ENCODE assay signal across 20 cellular contexts in genomic region chr2:113098061-113098460, GRCh38. TPM values are rescaled to one million over a fixed set of nuclear protein-coding genes. Genes with fewer than 3 reads are reported as not detected.
DNase-seq lines count a peak whose midpoint lies in the region; ATAC-seq, FAIRE-seq and TF ChIP-seq lines count a peak whose summit lies in the region.
"Had no signal": no experiment of that assay in that cellular context is flagged by ENCODE, and none has a peak within 500 bp of the region (broad histone marks: within the 10 kb centered on the region; RNA-seq: fewer than 3 reads in every experiment).

No MANE protein-coding gene starts in this region.

- H3K36me3 Mint-ChIP-seq in CD4-positive, alpha-beta T cell (ENCODE audit: low read depth) = no peaks in the 10 kb centered on the region
- peaks cover 2% of the 10 kb centered on the region for H3K36me3 Mint-ChIP-seq in IgD-negative memory B cell
- peaks cover 1% of the 10 kb centered on the region for H3K36me3 Mint-ChIP-seq in central memory CD8-positive, alpha-beta T cell (ENCODE audit: insufficient read depth)

- H3K4me1 Mint-ChIP-seq in CD4-positive, alpha-beta T cell (ENCODE audit: low read depth) = peaks cover 10% of the 10 kb centered on the region
- H3K4me1 Mint-ChIP-seq in IgD-negative memory B cell = peaks cover 9 to 10% (median 9%) of the 10 kb centered on the region in 3 donors
- H3K4me1 Mint-ChIP-seq in central memory CD8-positive, alpha-beta T cell = peaks cover 10% of the 10 kb centered on the region
- H3K4me1 Mint-ChIP-seq: GM23338 had no signal

- no peak for FAIRE-seq in urothelium cell line (lab: Jason Lieb, UNC)
- FAIRE-seq: G401.6, keratinocyte had no signal

- POLR2A ChIA-PET in CD4-positive, alpha-beta T cell (lab: Charles Lee) = interaction anchor here (1.0 to 1.5 kb wide), 2 partner anchors 76 to 113 kb away, joined by 3 read pairs; no protein-coding TSS in a partner anchor

- H3K4me3 Mint-ChIP-seq in CD4-positive, alpha-beta T cell = peak overlapping the region; percentile 36
- peak overlapping the region; percentile 31 to 80 (median 69) for H3K4me3 Mint-ChIP-seq in IgD-negative memory B cell
- peak overlapping the region; percentile 64 for H3K4me3 Mint-ChIP-seq in central memory CD8-positive, alpha-beta T cell
- H3K4me3 Mint-ChIP-seq: GM23338 had no signal

- no peak overlapping the region for H3K27ac Mint-ChIP-seq in CD4-positive, alpha-beta T cell
- peak overlapping the region; percentile 11 to 86 (median 68) for H3K27ac Mint-ChIP-seq in IgD-negative memory B cell
- peak overlapping the region; percentile 85 for H3K27ac Mint-ChIP-seq in central memory CD8-positive, alpha-beta T cell (ENCODE audit: low read depth)
- H3K27ac Mint-ChIP-seq: GM23338 had no signal

- no peak overlapping the region for H3K27ac ChIP-seq in CD4-positive, alpha-beta T cell (ENCODE audit: low read depth, low read length)
- H3K27ac ChIP-seq: ascending aorta had no signal

- CTCF ChIA-PET in CD4-positive, alpha-beta T cell (lab: Charles Lee) = interaction anchor here (1.3 kb wide), 1 partner anchor 18 kb away, joined by 5 read pairs; no protein-coding TSS in a partner anchor

- H3K27me3 Mint-ChIP-seq in CD4-positive, alpha-beta T cell = no peaks in the 10 kb centered on the region
- peaks cover 4% of the 10 kb centered on the region for H3K27me3 Mint-ChIP-seq in IgD-negative memory B cell
- H3K27me3 Mint-ChIP-seq in central memory CD8-positive, alpha-beta T cell = peaks cover 10% of the 10 kb centered on the region

- intact Hi-C loops in CD4-positive, alpha-beta T cell (cut with DNase I, micrococcal nuclease) = no loop called here

- no peak for TF ChIP-seq CTCF in CD4-positive, alpha-beta T cell (IDR thresholded peaks at IDR 0.05)

- peak; percentile 32 for ATAC-seq in CD4-positive, alpha-beta T cell (ENCODE audit: poor library complexity)
- peak; percentile 67 for ATAC-seq in GM18867 (IDR thresholded peaks at IDR 0.05; ENCODE audit: unreplicated experiment)
- ATAC-seq in central memory CD8-positive, alpha-beta T cell (replicated peaks; ENCODE audit: extremely low read depth, poor library complexity, severe bottlenecking) = no peak
- ATAC-seq: GM23338, right cardiac atrium had no signal

- H3K27me3 ChIP-seq in CD4-positive, alpha-beta T cell (ENCODE audit: control insufficient read depth, insufficient read depth, low read length) = no peaks in the 10 kb centered on the region
- H3K27me3 ChIP-seq: ascending aorta; BLaER1 treated with 17β-estradiol and CSF1 and Interleukin-3, amounts not matched to agents 10 nM and 100 nM had no signal

- peaks cover 7% of the 10 kb centered on the region for H3K9me3 Mint-ChIP-seq in CD4-positive, alpha-beta T cell
- peaks cover 2 to 12% (median 9%) of the 10 kb centered on the region in 3 donors for H3K9me3 Mint-ChIP-seq in IgD-negative memory B cell
- H3K9me3 Mint-ChIP-seq in central memory CD8-positive, alpha-beta T cell = no peaks in the 10 kb centered on the region

- no peaks in the 10 kb centered on the region for H3K9me3 ChIP-seq in CD4-positive, alpha-beta T cell (ENCODE audit: control insufficient read depth, low read length)
- H3K9me3 ChIP-seq: ascending aorta had no signal

- DNase-seq in CD4-positive, alpha-beta T cell = no peak
- no peak for DNase-seq in central memory CD8-positive, alpha-beta T cell (ENCODE audit: low spot score in 2 of 2)
- DNase-seq in urothelium cell line (ENCODE audit: low spot score) = no peak
- no peak for DNase-seq in cerebellum (ENCODE audit: low spot score)
- no peak for DNase-seq in mucosa of gallbladder (ENCODE audit: low spot score)
- no peak for DNase-seq in SKM-1 treated with dmso at 0.1 percent for 144 hours (lab: John Stamatoyannopoulos, UW; ENCODE audit: unreplicated experiment)
- DNase-seq: activated CD4-positive, alpha-beta T cell treated with anti-CD3 and anti-CD28 coated beads, Interleukin-2, amount 50 U/mL, for 4 hours; effector CD4-positive, alpha-beta T cell; NCI-H345; right cardiac atrium had no signal

RNA-seq across cellular contexts. Expression of gene IL1RN, which starts 29.3 kb away (rescaled TPM):
- total RNA-seq in CD4-positive, alpha-beta T cell = under 1 TPM; 0.31 to 0.58 TPM
- not detected for polyA plus RNA-seq in IgD-negative memory B cell
- total RNA-seq in cerebellum = not detected
- 32.4 TPM for total RNA-seq in mucosa of gallbladder
- total RNA-seq: ascending aorta, GM23338, HT1080, myocyte had no signal
- polyA plus RNA-seq: GM23338 had no signal

RNA-seq across cellular contexts. Expression of gene IL1F10, which starts 30.3 kb away (rescaled TPM):
- not detected for total RNA-seq in CD4-positive, alpha-beta T cell
- not detected for polyA plus RNA-seq in IgD-negative memory B cell
- total RNA-seq in cerebellum (not detected), mucosa of gallbladder (not detected)
- total RNA-seq: ascending aorta, GM23338, HT1080, myocyte, right cardiac atrium, subcutaneous adipose tissue had no signal
- polyA plus RNA-seq: GM23338, right cardiac atrium had no signal

RNA-seq across cellular contexts. Expression of gene IL36RN, which starts 39.1 kb away (rescaled TPM):
- not detected for total RNA-seq in CD4-positive, alpha-beta T cell
- not detected for polyA plus RNA-seq in IgD-negative memory B cell
- not detected for total RNA-seq in cerebellum
- total RNA-seq in mucosa of gallbladder = not detected
- total RNA-seq: ascending aorta, GM23338, HT1080, myocyte, right cardiac atrium, subcutaneous adipose tissue had no signal
- polyA plus RNA-seq: GM23338, right cardiac atrium had no signal

RNA-seq across cellular contexts. Expression of gene IL36B, which starts 45.4 kb away (rescaled TPM):
- not detected for total RNA-seq in CD4-positive, alpha-beta T cell
- polyA plus RNA-seq in IgD-negative memory B cell = not detected
- total RNA-seq in cerebellum = not detected
- not detected for total RNA-seq in mucosa of gallbladder
- total RNA-seq: ascending aorta, GM23338, HT1080, myocyte, right cardiac atrium, subcutaneous adipose tissue had no signal
- polyA plus RNA-seq: GM23338, right cardiac atrium had no signal

Comparison
In these comparisons a context has a peak if more than half of its experiments do, and no peak if none do; other contexts are left out.
1. RNA of gene IL1RN, which starts 29.3 kb away (total RNA-seq): 32.4 TPM in mucosa of gallbladder (single experiment); 0.31 to 0.58 TPM in CD4-positive, alpha-beta T cell and not detected in cerebellum (single experiment); every median in the first group is over 10 times any median in the second.
2. Peak in every context shown above with its lines, with median percentiles within 50 percentile points of each other: H3K4me3 Mint-ChIP-seq.